ENCODE assay signal across 18 cellular contexts in genomic region chr6:121726596-121726995, GRCh38.
A peak's percentile ranks its signal among the peaks of the same experiment; 100 is the strongest.
DNase-seq lines count a peak whose midpoint lies in the region; TF ChIP-seq lines count a peak whose summit lies in the region.
"Had no signal": no experiment of that assay in that cellular context is flagged by ENCODE, and none has a peak within 500 bp of the region (broad histone marks: within the 10 kb centered on the region; RNA-seq: fewer than 3 reads in every experiment).

No MANE protein-coding gene starts in this region.

- in situ Hi-C loops in astrocyte of the spinal cord (cut with HindIII; ENCODE audit: low sequenced_read_pairs) = no loop called here
- in situ Hi-C loops in HAP-1 (cut with MboI; ENCODE audit: low sequenced_read_pairs) = no loop called here

- H3K4me3 ChIP-seq in astrocyte of the spinal cord (ENCODE audit: low read depth, low read length) (no peak overlapping the region), epithelial cell of esophagus (ENCODE audit: low read length) (no peak overlapping the region), HAP-1 (no peak overlapping the region), left ventricle myocardium inferior (no peak overlapping the region)
- H3K4me3 ChIP-seq: SJCRH30 had no signal

- TF ChIP-seq CTCF in astrocyte of the spinal cord (IDR thresholded peaks at IDR 0.05; ENCODE audit: low read depth, low read length) (no peak), epithelial cell of esophagus (IDR thresholded peaks at IDR 0.05; ENCODE audit: insufficient read depth, low read depth, low read length, missing control alignments) (no peak), left ventricle myocardium inferior (IDR thresholded peaks at IDR 0.05; ENCODE audit: borderline replicate concordance) (no peak)

- H3K27ac ChIP-seq in left ventricle myocardium inferior (replicated peaks) = no peak overlapping the region
- H3K27ac ChIP-seq: KMS-11, RWPE1, SJCRH30 had no signal

- intact Hi-C loops in left ventricle myocardium inferior (cut with micrococcal nuclease) = no loop called here

- H3K9me3 ChIP-seq in HAP-1 (no peaks in the 10 kb centered on the region), left ventricle myocardium inferior (replicated peaks) (no peaks in the 10 kb centered on the region)
- H3K9me3 ChIP-seq: SJCRH30 had no signal

- H3K4me1 ChIP-seq in HAP-1 = no peaks in the 10 kb centered on the region
- peaks cover 18% of the 10 kb centered on the region for H3K4me1 ChIP-seq in left ventricle myocardium inferior
- H3K4me1 ChIP-seq: SJCRH30 had no signal

- DNase-seq in astrocyte of the spinal cord (ENCODE audit: low read depth, low spot score) (peak; percentile 25), epithelial cell of esophagus (ENCODE audit: low read depth) (peak; percentile 28), iris pigment epithelial cell (ENCODE audit: low read depth) (peak; percentile 40), SHP77 (lab: John Stamatoyannopoulos, UW) (no peak), HAP-1 (ENCODE audit: low spot score in 2 of 2) (no peak), left ventricle myocardium inferior (no peak)
- no peak for DNase-seq in activated naive CD4-positive, alpha-beta T cell (lab: John Stamatoyannopoulos, UW)
- DNase-seq: ACHN; C1 segment of cervical spinal cord; CD8-positive, alpha-beta memory T cell; GOT3; NCI-H1417 treated with DMSO at 0.1 percent for 48 hours; NCI-H187 treated with DMSO at 0.1 percent for 48 hours; NCI-H226; NCI-H524; SJCRH30 had no signal

- no peaks in the 10 kb centered on the region for H3K36me3 ChIP-seq in HAP-1 (replicated peaks)
- H3K36me3 ChIP-seq in left ventricle myocardium inferior = no peaks in the 10 kb centered on the region
- H3K36me3 ChIP-seq: SJCRH30 had no signal

- H3K27me3 ChIP-seq in HAP-1 (ENCODE audit: low read depth) = no peaks in the 10 kb centered on the region
- H3K27me3 ChIP-seq in left ventricle myocardium inferior (ENCODE audit: low read depth) = no peaks in the 10 kb centered on the region
- H3K27me3 ChIP-seq: SJCRH30 had no signal

Comparison
In these comparisons a context has a peak if more than half of its experiments do, and no peak if none do; other contexts are left out.
1. DNase-seq: peak in astrocyte of the spinal cord (single experiment), epithelial cell of esophagus (single experiment) and iris pigment epithelial cell (single experiment); none in SHP77 (0 of 2), activated naive CD4-positive, alpha-beta T cell (0 of 4), HAP-1 (0 of 2) and left ventricle myocardium inferior (single experiment).